In genomic region chr5:59071755-59072549, GRCh38 we compare ENCODE assay signal across 1 cellular context.
A peak's percentile ranks its signal among the peaks of the same experiment; 100 is the strongest.
TF ChIP-seq lines count a peak whose summit lies in the region.

No MANE protein-coding gene starts in this region.

TF ChIP-seq in HepG2, 621 proteins besides CTCF, POLR2A, EP300 and RAD21 (continued from another document and continues in another):
- TF ChIP-seq PAXIP1 (CRISPR knock-in tag; conservative IDR thresholded peaks at IDR 0.05) (peak; percentile 92), RBM22 (optimal IDR thresholded peaks at IDR 0.05; ENCODE audit: low read length) (no peak), RARA (CRISPR knock-in tag; IDR thresholded peaks at IDR 0.05) (peak; percentile 85), UBTF (CRISPR knock-in tag; IDR thresholded peaks at IDR 0.05) (no peak), DRAP1 (CRISPR knock-in tag; IDR thresholded peaks at IDR 0.05) (0 out of 2 replicates have a peak, but pooled peaks have one; percentile 33), SRSF1 (optimal IDR thresholded peaks at IDR 0.05; ENCODE audit: low read depth, low read length) (no peak), SOX13 (IDR thresholded peaks at IDR 0.05) (0 out of 2 replicates have a peak, but pooled peaks have one; percentile 29), SOX13 (CRISPR knock-in tag; conservative IDR thresholded peaks at IDR 0.05 in 1 of 2, IDR thresholded peaks at IDR 0.05 in 1 of 2) (peak in 1 of 2 experiments; percentile 82; a peak in 1 of 4 replicates), SAP130 (CRISPR knock-in tag; IDR thresholded peaks at IDR 0.05; ENCODE audit: low read depth) (peak; percentile 60), KAT8 (CRISPR knock-in tag; IDR thresholded peaks at IDR 0.05) (0 out of 2 replicates have a peak, but pooled peaks have one; percentile 26), NR2F6 (IDR thresholded peaks at IDR 0.05) (peak; percentile 61), NR2F6 (CRISPR knock-in tag; IDR thresholded peaks at IDR 0.05) (peak; percentile 75), FOXJ3 (CRISPR knock-in tag; IDR thresholded peaks at IDR 0.05; ENCODE audit: borderline replicate concordance) (peak; percentile 70; the same call in 1 of the 2 replicates), ASH2L (IDR thresholded peaks at IDR 0.05; ENCODE audit: insufficient read length, low read depth, low read length) (no peak), TFAP4 (IDR thresholded peaks at IDR 0.05; ENCODE audit: borderline replicate concordance, low read depth) (no peak), HOXD1 (CRISPR knock-in tag; IDR thresholded peaks at IDR 0.05) (peak; percentile 72; the same call in 1 of the 2 replicates), ZBTB38 (CRISPR knock-in tag; IDR thresholded peaks at IDR 0.05) (no peak), MEF2D (CRISPR knock-in tag; IDR thresholded peaks at IDR 0.05) (peak; percentile 100), RCOR2 (CRISPR knock-in tag; IDR thresholded peaks at IDR 0.05) (peak; percentile 29; the same call in 1 of the 2 replicates), SNAI1 (CRISPR knock-in tag; IDR thresholded peaks at IDR 0.05; ENCODE audit: borderline replicate concordance) (no peak), MIXL1 (CRISPR knock-in tag; IDR thresholded peaks at IDR 0.05) (peak; percentile 76), RFXAP (CRISPR knock-in tag; IDR thresholded peaks at IDR 0.05; ENCODE audit: borderline replicate concordance) (no peak), ZNF790 (CRISPR knock-in tag; IDR thresholded peaks at IDR 0.05; ENCODE audit: borderline replicate concordance) (no peak), HOMEZ (CRISPR knock-in tag; IDR thresholded peaks at IDR 0.05; ENCODE audit: low read depth) (peak; percentile 98), FOSL2 (CRISPR knock-in tag; IDR thresholded peaks at IDR 0.05) (peak; percentile 79), ZNF362 (CRISPR knock-in tag; IDR thresholded peaks at IDR 0.05; ENCODE audit: borderline replicate concordance) (peak; percentile 21; the same call in 1 of the 2 replicates), TBL1XR1 (IDR thresholded peaks at IDR 0.05; ENCODE audit: borderline replicate concordance, low read length, partially characterized antibody) (no peak), TEAD3 (CRISPR knock-in tag; optimal IDR thresholded peaks at IDR 0.05; ENCODE audit: borderline replicate concordance) (peak; percentile 91), SIX4 (CRISPR knock-in tag; IDR thresholded peaks at IDR 0.05) (peak; percentile 46; the same call in 1 of the 2 replicates), ZNF343 (CRISPR knock-in tag; IDR thresholded peaks at IDR 0.05) (no peak), ADNP (CRISPR knock-in tag; IDR thresholded peaks at IDR 0.05) (no peak), TBX3 (IDR thresholded peaks at IDR 0.05; ENCODE audit: borderline replicate concordance) (no peak), MLX (CRISPR knock-in tag; IDR thresholded peaks at IDR 0.05) (peak; percentile 42; the same call in 1 of the 2 replicates), ZNF124 (CRISPR knock-in tag; IDR thresholded peaks at IDR 0.05) (no peak), TBX2 (CRISPR knock-in tag; IDR thresholded peaks at IDR 0.05; ENCODE audit: borderline replicate concordance) (peak; percentile 54; the same call in 1 of the 2 replicates), ZBTB1 (CRISPR knock-in tag; IDR thresholded peaks at IDR 0.05; ENCODE audit: borderline replicate concordance) (no peak), ZSCAN9 (CRISPR knock-in tag; IDR thresholded peaks at IDR 0.05; ENCODE audit: borderline replicate concordance) (peak; percentile 62; the same call in 1 of the 2 replicates), ZNF614 (CRISPR knock-in tag; IDR thresholded peaks at IDR 0.05; ENCODE audit: borderline replicate concordance) (peak; percentile 47; the same call in 1 of the 2 replicates), ZNF558 (CRISPR knock-in tag; IDR thresholded peaks at IDR 0.05; ENCODE audit: borderline replicate concordance) (no peak), HHEX (CRISPR knock-in tag; IDR thresholded peaks at IDR 0.05) (no peak), SUZ12 (IDR thresholded peaks at IDR 0.05; ENCODE audit: low read depth, low read length) (no peak), GFI1 (CRISPR knock-in tag; IDR thresholded peaks at IDR 0.05; ENCODE audit: borderline replicate concordance) (peak; percentile 97), SOX6 (IDR thresholded peaks at IDR 0.05) (no peak), SOX6 (CRISPR knock-in tag; IDR thresholded peaks at IDR 0.05) (peak; percentile 94), TARDBP (CRISPR knock-in tag; IDR thresholded peaks at IDR 0.05) (peak; percentile 51; the same call in 1 of the 2 replicates), ZNF503 (CRISPR knock-in tag; IDR thresholded peaks at IDR 0.05) (peak; percentile 60), HNF4A (CRISPR knock-in tag; IDR thresholded peaks at IDR 0.05) (peak; percentile 71), DPF2 (CRISPR knock-in tag; IDR thresholded peaks at IDR 0.05; ENCODE audit: borderline replicate concordance, low read depth) (peak; percentile 53; the same call in 1 of the 2 replicates), SP140L (CRISPR knock-in tag; IDR thresholded peaks at IDR 0.05; ENCODE audit: borderline replicate concordance) (peak; percentile 37; the same call in 1 of the 2 replicates), NFYB (CRISPR knock-in tag; IDR thresholded peaks at IDR 0.05) (no peak), FOXK1 (CRISPR knock-in tag; IDR thresholded peaks at IDR 0.05; ENCODE audit: borderline replicate concordance, low read depth) (peak; percentile 44; the same call in 1 of the 2 replicates), SNAPC5 (CRISPR knock-in tag; IDR thresholded peaks at IDR 0.05; ENCODE audit: borderline replicate concordance) (no peak), PHF21A (CRISPR knock-in tag; IDR thresholded peaks at IDR 0.05) (peak; percentile 46; the same call in 1 of the 2 replicates), SOX5 (CRISPR knock-in tag; IDR thresholded peaks at IDR 0.05; ENCODE audit: borderline replicate concordance) (peak; percentile 90), THAP11 (CRISPR knock-in tag; IDR thresholded peaks at IDR 0.05) (peak; percentile 7; the same call in 1 of the 2 replicates), AHR (CRISPR knock-in tag; IDR thresholded peaks at IDR 0.05) (no peak), THRA (CRISPR knock-in tag; IDR thresholded peaks at IDR 0.05; ENCODE audit: borderline replicate concordance) (0 out of 2 replicates have a peak, but pooled peaks have one; percentile 31), ISL2 (CRISPR knock-in tag; IDR thresholded peaks at IDR 0.05) (peak; percentile 89), TCF7 (IDR thresholded peaks at IDR 0.05; ENCODE audit: low read depth) (peak; percentile 34; the same call in 1 of the 2 replicates), ZBTB3 (CRISPR knock-in tag; IDR thresholded peaks at IDR 0.05; ENCODE audit: borderline replicate concordance, low read depth) (no peak)
